ENCODE assay signal across 19 cellular contexts in the genomic region with DNA sequence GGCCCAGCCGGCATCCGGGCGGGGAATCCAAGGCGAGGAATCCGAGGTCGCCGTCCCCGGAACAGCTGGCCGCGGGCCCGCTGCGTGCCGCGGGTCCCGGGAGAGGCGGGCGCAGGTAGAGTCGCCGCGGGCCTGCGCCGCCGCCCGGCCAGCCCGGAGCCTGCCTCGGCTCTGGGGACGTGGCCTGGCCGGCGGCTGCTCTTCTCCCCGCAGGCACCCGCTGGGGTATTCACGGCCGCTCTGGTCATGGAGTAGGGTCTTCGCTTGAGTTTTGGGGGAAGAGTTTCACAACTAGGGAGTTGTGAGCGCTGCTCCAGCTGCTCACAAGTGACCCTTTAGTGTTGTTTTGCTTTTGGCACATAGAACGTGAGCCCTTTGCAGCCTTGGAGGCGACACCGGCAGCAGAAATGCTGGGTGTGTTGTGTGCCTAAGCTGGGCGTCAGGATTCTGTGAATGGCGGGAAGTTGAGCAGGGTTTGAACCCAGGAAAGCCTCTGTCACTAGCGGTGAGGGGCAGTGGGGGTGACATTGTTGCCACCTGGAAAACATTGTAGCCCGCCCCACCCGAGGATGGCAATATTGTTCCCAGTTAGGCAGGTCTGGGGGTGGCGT. TPM values are rescaled to one million over a fixed set of nuclear protein-coding genes. Genes with fewer than 3 reads are reported as not detected.
A peak's percentile ranks its signal among the peaks of the same experiment; 100 is the strongest.
DNase-seq lines count a peak whose midpoint lies in the region; ATAC-seq, FAIRE-seq and TF ChIP-seq lines count a peak whose summit lies in the region.
"Had no signal": no experiment of that assay in that cellular context is flagged by ENCODE, and none has a peak within 500 bp of the region (broad histone marks: within the 10 kb centered on the region; RNA-seq: fewer than 3 reads in every experiment).

No MANE protein-coding gene starts in this region.

- H3K9me3 Mint-ChIP-seq in Caco-2 (ENCODE audit: unreplicated experiment) (no peaks in the 10 kb centered on the region), astrocyte (ENCODE audit: unreplicated experiment) (no peaks in the 10 kb centered on the region), neural progenitor cell (peaks cover 4% of the 10 kb centered on the region)
- H3K9me3 Mint-ChIP-seq: activated T-helper 17 cell treated with anti-CD3 and anti-CD28 coated beads, Interleukin-2, amount 50 U/mL, for 72 hours; effector memory CD8-positive, alpha-beta T cell had no signal

- intact Hi-C loops in Caco-2 (cut with micrococcal nuclease; ENCODE audit: unreplicated experiment) = loop anchor here (5.0 kb wide), 1 partner anchor 36 kb away; no protein-coding TSS in a partner anchor

- peaks cover 56% of the 10 kb centered on the region for H3F3A ChIP-seq in neural progenitor cell (ENCODE audit: low read depth)

- DNase-seq in Caco-2 (peak in 1 of 2 experiments; percentile 50), astrocyte (ENCODE audit: low read depth) (no peak), neural progenitor cell (ENCODE audit: low spot score) (peak; percentile 81), NCI-H1417 treated with DMSO at 0.1 percent for 48 hours (lab: John Stamatoyannopoulos, UW) (no peak), T-helper 9 cell (no peak), NOMO-1 treated with DMSO at 0.1 percent for 48 hours (lab: John Stamatoyannopoulos, UW; ENCODE audit: unreplicated experiment) (no peak), foreskin keratinocyte (no peak)
- DNase-seq: activated CD4-positive, alpha-beta T cell treated with anti-CD3 and anti-CD28 coated beads, Interleukin-2, amount 50 U/mL, for 48 hours; effector memory CD8-positive, alpha-beta T cell; gastrocnemius medialis; NCI-H1436; NCI-H510A; T1000 had no signal

- peak overlapping the region; percentile 86 for H3K4me3 Mint-ChIP-seq in Caco-2 (ENCODE audit: unreplicated experiment)
- peak overlapping the region; percentile 100 for H3K4me3 Mint-ChIP-seq in astrocyte (ENCODE audit: unreplicated experiment)
- H3K4me3 Mint-ChIP-seq in neural progenitor cell = peak overlapping the region; percentile 91
- H3K4me3 Mint-ChIP-seq: activated T-helper 17 cell treated with anti-CD3 and anti-CD28 coated beads, Interleukin-2, amount 50 U/mL, for 72 hours; effector memory CD8-positive, alpha-beta T cell had no signal

- H3K4me2 ChIP-seq in astrocyte (ENCODE audit: low read length) (peak overlapping the region; percentile 65), neural progenitor cell (peak overlapping the region; percentile 99)

- H4K20me1 ChIP-seq in astrocyte (ENCODE audit: insufficient read depth, low read length) (no peaks in the 10 kb centered on the region), neural progenitor cell (ENCODE audit: low read depth) (peaks cover 93% of the 10 kb centered on the region)

- no peak for FAIRE-seq in astrocyte (lab: Jason Lieb, UNC)
- FAIRE-seq: RCC 7860 had no signal

- H2AFZ ChIP-seq in astrocyte (ENCODE audit: low read depth, low read length) (peak overlapping the region; percentile 56), neural progenitor cell (replicated peaks) (no peak overlapping the region)
- H2AFZ ChIP-seq: parathyroid adenoma had no signal

- H3K27ac Mint-ChIP-seq in Caco-2 (ENCODE audit: unreplicated experiment) = peak overlapping the region; percentile 7
- H3K27ac Mint-ChIP-seq in astrocyte (ENCODE audit: unreplicated experiment) = peak overlapping the region; percentile 81
- H3K27ac Mint-ChIP-seq in neural progenitor cell = peak overlapping the region; percentile 83
- H3K27ac Mint-ChIP-seq: activated T-helper 17 cell treated with anti-CD3 and anti-CD28 coated beads, Interleukin-2, amount 50 U/mL, for 72 hours; effector memory CD8-positive, alpha-beta T cell had no signal

- H3K27me3 Mint-ChIP-seq in Caco-2 (ENCODE audit: insufficient read depth, unreplicated experiment) (no peaks in the 10 kb centered on the region), astrocyte (ENCODE audit: low read depth, unreplicated experiment) (no peaks in the 10 kb centered on the region), neural progenitor cell (ENCODE audit: insufficient read depth, low read depth) (peaks cover 4% of the 10 kb centered on the region)

- CTCF ChIA-PET in Caco-2 (lab: Charles Lee) = interaction anchor here (0.6 to 1.6 kb wide), 2 partner anchors 23 to 252 kb away, joined by 3 to 4 read pairs; no protein-coding TSS in a partner anchor

- BruUV-seq in Caco-2 (replicated peaks; lab: Mats Ljungman, UMichigan) = no TSS peak

- no peak for ATAC-seq in foreskin keratinocyte
- ATAC-seq: activated T-helper 17 cell treated with anti-CD3 and anti-CD28 coated beads, Interleukin-2, amount 50 U/mL, for 72 hours; effector memory CD8-positive, alpha-beta T cell; gastrocnemius medialis had no signal

- TF ChIP-seq CTCF in Caco-2 (IDR thresholded peaks at IDR 0.05; ENCODE audit: insufficient read depth in 1 of 2, low read depth in 1 of 2, low read length in 1 of 2, severe bottlenecking in 1 of 2, unreplicated experiment in 1 of 2) = no peak
- no peak for TF ChIP-seq CTCF in astrocyte (IDR thresholded peaks at IDR 0.05; ENCODE audit: insufficient read depth, low read depth, low read length)
- peak; percentile 16 for TF ChIP-seq CTCF in neural progenitor cell (IDR thresholded peaks at IDR 0.05)
- TF ChIP-seq CTCF in foreskin keratinocyte (conservative IDR thresholded peaks at IDR 0.05) = no peak

- H3K36me3 Mint-ChIP-seq in Caco-2 (ENCODE audit: insufficient read depth, unreplicated experiment) (peaks cover 80% of the 10 kb centered on the region), astrocyte (ENCODE audit: low read depth, unreplicated experiment) (peaks cover 6% of the 10 kb centered on the region), neural progenitor cell (peaks cover 22% of the 10 kb centered on the region)

- H3K4me3 ChIP-seq in Caco-2 (ENCODE audit: low read depth, low read length) (peak overlapping the region; percentile 78), astrocyte (ENCODE audit: insufficient read depth, low read depth, low read length) (no peak overlapping the region), iPS-20b (ENCODE audit: low read length) (peak overlapping the region; percentile 93), neural progenitor cell (peak overlapping the region; percentile 98)
- H3K4me3 ChIP-seq: tibial nerve had no signal

- H3K9ac ChIP-seq in astrocyte (ENCODE audit: low read length) = no peak overlapping the region
- peak overlapping the region; percentile 98 for H3K9ac ChIP-seq in iPS-20b (ENCODE audit: low read depth, low read length)
- peak overlapping the region; percentile 55 for H3K9ac ChIP-seq in neural progenitor cell
- H3K9ac ChIP-seq: parathyroid adenoma had no signal

- H3K27me3 ChIP-seq in Caco-2 (replicated peaks; ENCODE audit: control insufficient read depth, insufficient read depth, low read length) (no peaks in the 10 kb centered on the region), astrocyte (ENCODE audit: insufficient read depth, low read length) (peaks cover 69% of the 10 kb centered on the region), iPS-20b (ENCODE audit: insufficient read depth, low read length) (no peaks in the 10 kb centered on the region), neural progenitor cell (no peaks in the 10 kb centered on the region), foreskin keratinocyte (peaks cover 88% of the 10 kb centered on the region)

- H3K9me3 ChIP-seq in Caco-2 = no peaks in the 10 kb centered on the region
- H3K9me3 ChIP-seq in astrocyte (ENCODE audit: insufficient read depth, low read depth, low read length) = peaks cover 15% of the 10 kb centered on the region
- no peaks in the 10 kb centered on the region for H3K9me3 ChIP-seq in iPS-20b (ENCODE audit: insufficient read depth, low read depth, low read length)
- no peaks in the 10 kb centered on the region for H3K9me3 ChIP-seq in neural progenitor cell (ENCODE audit: low read depth)
- H3K9me3 ChIP-seq: gastrocnemius medialis, tibial nerve had no signal

- H3K27ac ChIP-seq in astrocyte (ENCODE audit: low read depth, low read length) (no peak overlapping the region), iPS-20b (ENCODE audit: low read length) (no peak overlapping the region), neural progenitor cell (peak overlapping the region; percentile 75), foreskin keratinocyte (no peak overlapping the region)
- H3K27ac ChIP-seq: gastrocnemius medialis, parathyroid adenoma, tibial nerve had no signal

- no peaks in the 10 kb centered on the region for H3K79me2 ChIP-seq in astrocyte (ENCODE audit: insufficient read depth, low read length)
- H3K79me2 ChIP-seq in neural progenitor cell (ENCODE audit: low read depth) = peaks cover 100% of the 10 kb centered on the region
- H3K79me2 ChIP-seq: parathyroid adenoma had no signal

- H3K4me1 Mint-ChIP-seq in Caco-2 (ENCODE audit: low read depth, unreplicated experiment) (peaks cover 17% of the 10 kb centered on the region), astrocyte (ENCODE audit: low read depth, unreplicated experiment) (peaks cover 15% of the 10 kb centered on the region), neural progenitor cell (peaks cover 51% of the 10 kb centered on the region)
- H3K4me1 Mint-ChIP-seq: activated T-helper 17 cell treated with anti-CD3 and anti-CD28 coated beads, Interleukin-2, amount 50 U/mL, for 72 hours had no signal

- POLR2A ChIA-PET in Caco-2 (lab: Charles Lee) = no interaction called here

- H3K4me1 ChIP-seq in Caco-2 (peaks cover 48% of the 10 kb centered on the region), astrocyte (ENCODE audit: insufficient read depth, low read length) (peaks cover 1% of the 10 kb centered on the region), iPS-20b (ENCODE audit: insufficient read depth, low read length) (peaks cover 22% of the 10 kb centered on the region), neural progenitor cell (peaks cover 51% of the 10 kb centered on the region), foreskin keratinocyte (no peaks in the 10 kb centered on the region)
- H3K4me1 ChIP-seq: parathyroid adenoma had no signal

- H3K36me3 ChIP-seq in Caco-2 (ENCODE audit: control insufficient read depth, insufficient read depth, low read length) = peaks cover 4% of the 10 kb centered on the region; the same call in 1 of the 2 replicates
- H3K36me3 ChIP-seq in astrocyte (ENCODE audit: insufficient read depth, low read length) = no peaks in the 10 kb centered on the region
- peaks cover 80% of the 10 kb centered on the region for H3K36me3 ChIP-seq in iPS-20b (ENCODE audit: insufficient read depth, low read depth, low read length)
- no peaks in the 10 kb centered on the region for H3K36me3 ChIP-seq in neural progenitor cell
- H3K36me3 ChIP-seq: gastrocnemius medialis, tibial nerve had no signal

RNA-seq across cellular contexts. Expression of gene TRIM71, which starts 4.0 kb away (rescaled TPM):
- total RNA-seq in Caco-2 (2022) = 67.5 and 68.4 TPM in 2 replicates
- 10.9 and 17.2 TPM in 2 replicates for total RNA-seq in astrocyte
- total RNA-seq in neural progenitor cell (ENCODE audit: low replicate concordance) = 106 and 107 TPM in 2 replicates
- not detected in 2 replicates for total RNA-seq in foreskin keratinocyte
- not detected in 2 replicates for polyA plus RNA-seq in foreskin keratinocyte
- total RNA-seq: gastrocnemius medialis, lung microvascular endothelial cell had no signal

Comparison
In these comparisons a context has a peak if more than half of its experiments do, and no peak if none do; other contexts are left out.
1. H3K27ac Mint-ChIP-seq: peak in every context shown above with its lines; median percentile 83 in neural progenitor cell; 81 in astrocyte; 7 in Caco-2.
2. RNA of gene TRIM71, which starts 4.0 kb away (total RNA-seq): 106 to 107 TPM in neural progenitor cell, 67.5 to 68.4 TPM in Caco-2 and 10.9 to 17.2 TPM in astrocyte; not detected in foreskin keratinocyte; every median in the first group is over 10 times any median in the second.
3. Peak in every context shown above with its lines, with median percentiles within 50 percentile points of each other: H3K4me3 Mint-ChIP-seq.